Comparison of ENCODE assay signal across 11 cellular contexts in genomic region chr1:3244539-3245315, GRCh38.
"Had no signal": no experiment of that assay in that cellular context is flagged by ENCODE, and none has a peak within 500 bp of the region (broad histone marks: within the 10 kb centered on the region; RNA-seq: fewer than 3 reads in every experiment).

No MANE protein-coding gene starts in this region.

- H3K4me3 ChIP-seq: breast epithelium, mucosa of descending colon had no signal

- ATAC-seq: mucosa of descending colon, natural killer cell, T-cell had no signal

- H3K36me3 ChIP-seq: breast epithelium had no signal

- H3K9me3 ChIP-seq: breast epithelium, mucosa of descending colon had no signal

- H3K27ac ChIP-seq: breast epithelium had no signal

- DNase-seq: activated CD4-positive, alpha-beta T cell treated with anti-CD3 and anti-CD28 coated beads for 48 hours; activated naive CD4-positive, alpha-beta T cell treated with anti-CD3 and anti-CD28 coated beads, Interleukin-2, amount 50 U/mL, for 16 hours; endodermal cell; foreskin fibroblast; glutamatergic neuron; mucosa of descending colon; natural killer cell; stimulated activated CD4-positive, alpha-beta T cell treated with anti-CD3 and anti-CD28 coated beads, Interleukin-4, amount 100 ng/mL, for 1 hour; stimulated activated CD8-positive, alpha-beta memory T cell treated with anti-CD3 and anti-CD28 coated beads, Interleukin-4, amount 100 ng/mL, for 48 hours; T-cell had no signal

- H3K4me1 ChIP-seq: breast epithelium had no signal
